In genomic region chr4:970854-971520, GRCh38 we compare ENCODE assay signal across 16 cellular contexts. TPM values are rescaled to one million over a fixed set of nuclear protein-coding genes. Genes with fewer than 3 reads are reported as not detected.
DNase-seq lines count a peak whose midpoint lies in the region; ATAC-seq and TF ChIP-seq lines count a peak whose summit lies in the region.
"Had no signal": no experiment of that assay in that cellular context is flagged by ENCODE, and none has a peak within 500 bp of the region (broad histone marks: within the 10 kb centered on the region; RNA-seq: fewer than 3 reads in every experiment).

No MANE protein-coding gene starts in this region.

- ATAC-seq in CD4-positive, CD25-positive, alpha-beta regulatory T cell (ENCODE audit: low read depth in 2 of 2), result no peak
- ATAC-seq in central memory CD8-positive, alpha-beta T cell (replicated peaks; ENCODE audit: extremely low read depth, poor library complexity, severe bottlenecking), result no peak
- ATAC-seq in natural killer cell (peak in 1 of 3 donors; percentile 6), right lobe of liver (no peak), HG02981 (IDR thresholded peaks at IDR 0.05; ENCODE audit: unreplicated experiment) (no peak)
- ATAC-seq: pancreas had no signal

- H3K36me3 Mint-ChIP-seq in CD4-positive, CD25-positive, alpha-beta regulatory T cell, result no peaks in the 10 kb centered on the region
- H3K36me3 Mint-ChIP-seq in central memory CD8-positive, alpha-beta T cell (ENCODE audit: insufficient read depth), result peaks cover 16% of the 10 kb centered on the region
- no peaks in the 10 kb centered on the region for H3K36me3 Mint-ChIP-seq in natural killer cell

- TF ChIP-seq POLR2A in right lobe of liver (IDR thresholded peaks at IDR 0.05), result no peak

- 100% methylated on average over 5 of the region's 17 CpGs for WGBS in right lobe of liver (ENCODE audit: insufficient coverage, low coverage, low lambda C conversion rate, missing lambda C conversion rate)

- TF ChIP-seq CTCF in natural killer cell (IDR thresholded peaks at IDR 0.05), result no peak
- TF ChIP-seq CTCF in right lobe of liver (IDR thresholded peaks at IDR 0.05), result no peak

- intact Hi-C loops in natural killer cell (cut with micrococcal nuclease) (loop anchor here (5.0 kb wide), 1 partner anchor 41 kb away; the partner anchor contains the start of gene FGFRL1), right lobe of liver (cut with DNase I) (loop anchor here in 1 of 2 donors (5.0 kb wide), 1 partner anchor 39 kb away; the partner anchor contains the start of genes GAK and TMEM175), head of caudate nucleus (cut with DNase I) (loop anchor here (5.0 kb wide), 1 partner anchor 39 kb away; the partner anchor contains the start of genes GAK and TMEM175)

- no peaks in the 10 kb centered on the region for H3K27me3 Mint-ChIP-seq in CD4-positive, CD25-positive, alpha-beta regulatory T cell
- H3K27me3 Mint-ChIP-seq in central memory CD8-positive, alpha-beta T cell, result no peaks in the 10 kb centered on the region
- no peaks in the 10 kb centered on the region for H3K27me3 Mint-ChIP-seq in natural killer cell (ENCODE audit: low read depth in 2 of 2)

- no peak overlapping the region for H3K27ac Mint-ChIP-seq in CD4-positive, CD25-positive, alpha-beta regulatory T cell
- peak overlapping the region; percentile 77 for H3K27ac Mint-ChIP-seq in central memory CD8-positive, alpha-beta T cell (ENCODE audit: low read depth)
- H3K27ac Mint-ChIP-seq in natural killer cell, result peak overlapping the region; percentile 78 to 87

- H3K4me3 Mint-ChIP-seq in CD4-positive, CD25-positive, alpha-beta regulatory T cell, result peak overlapping the region; percentile 36 to 82 (median 71)
- H3K4me3 Mint-ChIP-seq in central memory CD8-positive, alpha-beta T cell, result peak overlapping the region; percentile 63
- peak overlapping the region; percentile 81 for H3K4me3 Mint-ChIP-seq in natural killer cell

- no peaks in the 10 kb centered on the region for H3K36me3 ChIP-seq in CD4-positive, CD25-positive, alpha-beta regulatory T cell (ENCODE audit: control insufficient read depth, insufficient read depth, low read length)
- H3K36me3 ChIP-seq in right lobe of liver, result no peaks in the 10 kb centered on the region

- no peak overlapping the region for H3K4me3 ChIP-seq in CD4-positive, CD25-positive, alpha-beta regulatory T cell (ENCODE audit: low read depth, low read length)
- H3K4me3 ChIP-seq in right lobe of liver, result no peak overlapping the region

- H3K9me3 Mint-ChIP-seq in CD4-positive, CD25-positive, alpha-beta regulatory T cell, result peaks cover 0 to under 1% (median 0%) of the 10 kb centered on the region in 7 donors
- no peaks in the 10 kb centered on the region for H3K9me3 Mint-ChIP-seq in central memory CD8-positive, alpha-beta T cell
- no peaks in the 10 kb centered on the region for H3K9me3 Mint-ChIP-seq in natural killer cell

- no peaks in the 10 kb centered on the region for H3K27me3 ChIP-seq in CD4-positive, CD25-positive, alpha-beta regulatory T cell (ENCODE audit: control insufficient read depth, insufficient read depth, low read length)
- H3K27me3 ChIP-seq in right lobe of liver, result no peaks in the 10 kb centered on the region
- H3K27me3 ChIP-seq: pancreas had no signal

- H3K27ac ChIP-seq in CD4-positive, CD25-positive, alpha-beta regulatory T cell (ENCODE audit: insufficient read depth, low read length, poor library complexity, severe bottlenecking), result no peak overlapping the region
- H3K27ac ChIP-seq in right lobe of liver, result no peak overlapping the region
- H3K27ac ChIP-seq: pancreas had no signal

- no peaks in the 10 kb centered on the region for H3K9me3 ChIP-seq in CD4-positive, CD25-positive, alpha-beta regulatory T cell (ENCODE audit: control insufficient read depth in 2 of 2, low read length in 2 of 2)
- H3K9me3 ChIP-seq in right lobe of liver, result no peaks in the 10 kb centered on the region
- H3K9me3 ChIP-seq: pancreas had no signal

- no peak for DNase-seq in CD4-positive, CD25-positive, alpha-beta regulatory T cell
- DNase-seq in EL (peak; percentile 11), natural killer cell (peak; percentile 32), right lobe of liver (no peak), NCI-H1092 (lab: John Stamatoyannopoulos, UW) (no peak), head of caudate nucleus (no peak)
- no peak for DNase-seq in central memory CD8-positive, alpha-beta T cell (ENCODE audit: low spot score in 2 of 2)
- DNase-seq: caudate nucleus, foreskin melanocyte, HCEC 1CT, KG1, NCI-H1436 treated with DMSO at 0.1 percent for 48 hours, NCI-H345 had no signal

- peaks cover 0 to 15% (median 2%) of the 10 kb centered on the region in 4 donors for H3K4me1 Mint-ChIP-seq in CD4-positive, CD25-positive, alpha-beta regulatory T cell
- peaks cover 20% of the 10 kb centered on the region for H3K4me1 Mint-ChIP-seq in central memory CD8-positive, alpha-beta T cell
- H3K4me1 Mint-ChIP-seq in natural killer cell, result peaks cover 13 to 30% of the 10 kb centered on the region in 2 donors

- peaks cover 22% of the 10 kb centered on the region for H3K4me1 ChIP-seq in CD4-positive, CD25-positive, alpha-beta regulatory T cell (ENCODE audit: control insufficient read depth, insufficient read depth, low read length, poor library complexity, severe bottlenecking)
- peaks cover 0 to 21% (median 5%) of the 10 kb centered on the region in 4 donors for H3K4me1 ChIP-seq in right lobe of liver

RNA-seq across cellular contexts. Expression of gene DGKQ, which starts 2.4 kb away (rescaled TPM):
- total RNA-seq in CD4-positive, CD25-positive, alpha-beta regulatory T cell, result 22.5 TPM
- 1 to 10 TPM; 2.4 to 5.4 (median 3.1) TPM for polyA plus RNA-seq in CD4-positive, CD25-positive, alpha-beta regulatory T cell
- 10 to 100 TPM; 64.2 to 79.5 (median 65.2) TPM for total RNA-seq in natural killer cell
- total RNA-seq in right lobe of liver, result 10 to 100 TPM in 1 of 6 experiments, 1 to 10 TPM in 5; 4.6 to 10.5 (median 5.7) TPM

RNA-seq across cellular contexts. Expression of gene IDUA, which starts 15.9 kb away (rescaled TPM):
- total RNA-seq in CD4-positive, CD25-positive, alpha-beta regulatory T cell, result 55.5 TPM
- 10 to 100 TPM in 1 of 4 donors, 1 to 10 TPM in 3; 7.5 to 13.1 (median 8.5) TPM for polyA plus RNA-seq in CD4-positive, CD25-positive, alpha-beta regulatory T cell
- 10 to 100 TPM; 38.7 to 43.6 (median 43.0) TPM for total RNA-seq in natural killer cell
- total RNA-seq in right lobe of liver, result 10 to 100 TPM in 3 of 6 experiments, 1 to 10 TPM in 3; 4.7 to 15.1 (median 11.0) TPM

RNA-seq across cellular contexts. Expression of gene SLC26A1, which starts 22.2 kb away (rescaled TPM):
- 0.37 TPM for total RNA-seq in CD4-positive, CD25-positive, alpha-beta regulatory T cell
- 1 to 10 TPM in 2 of 4 donors, under 1 TPM in 2; 0.42 to 1.7 (median 1.0) TPM for polyA plus RNA-seq in CD4-positive, CD25-positive, alpha-beta regulatory T cell
- under 1 TPM; 0.19 to 0.80 (median 0.61) TPM for total RNA-seq in natural killer cell
- total RNA-seq in right lobe of liver, result 10 to 100 TPM in 5 of 6 experiments, 1 to 10 TPM in 1; 9.6 to 30.9 (median 23.0) TPM
- polyA plus RNA-seq: BJ had no signal

RNA-seq across cellular contexts. Expression of gene TMEM175, which starts 38.7 kb away (rescaled TPM):
- 46.0 TPM for total RNA-seq in CD4-positive, CD25-positive, alpha-beta regulatory T cell
- 10 to 100 TPM; 12.1 to 17.5 (median 14.1) TPM for polyA plus RNA-seq in CD4-positive, CD25-positive, alpha-beta regulatory T cell
- total RNA-seq in natural killer cell (10 to 100 TPM; 72.8 to 79.8 (median 73.2) TPM), right lobe of liver (10 to 100 TPM; 22.0 to 31.8 (median 23.6) TPM)

RNA-seq across cellular contexts. Expression of gene GAK, which starts 38.9 kb away (rescaled TPM):
- 254 TPM for total RNA-seq in CD4-positive, CD25-positive, alpha-beta regulatory T cell
- 10 to 100 TPM; 37.5 to 50.7 (median 39.1) TPM for polyA plus RNA-seq in CD4-positive, CD25-positive, alpha-beta regulatory T cell
- total RNA-seq in natural killer cell (100 to 1,000 TPM; 349 to 358 (median 349) TPM), right lobe of liver (10 to 100 TPM; 53.2 to 85.0 (median 64.5) TPM)

Comparison
In these comparisons a context has a peak if more than half of its experiments do, and no peak if none do; other contexts are left out.
1. DNase-seq: peak in EL (single experiment) and natural killer cell (single experiment); none in CD4-positive, CD25-positive, alpha-beta regulatory T cell (0 of 3), central memory CD8-positive, alpha-beta T cell (0 of 2), right lobe of liver (0 of 3), NCI-H1092 (single experiment) and head of caudate nucleus (0 of 42).
2. H3K27ac Mint-ChIP-seq: peak in central memory CD8-positive, alpha-beta T cell (single experiment) and natural killer cell (2 of 2); none in CD4-positive, CD25-positive, alpha-beta regulatory T cell (0 of 3).
3. Peak in every context shown above with its lines, with median percentiles within 50 percentile points of each other: H3K4me3 Mint-ChIP-seq.